In the genomic region with DNA sequence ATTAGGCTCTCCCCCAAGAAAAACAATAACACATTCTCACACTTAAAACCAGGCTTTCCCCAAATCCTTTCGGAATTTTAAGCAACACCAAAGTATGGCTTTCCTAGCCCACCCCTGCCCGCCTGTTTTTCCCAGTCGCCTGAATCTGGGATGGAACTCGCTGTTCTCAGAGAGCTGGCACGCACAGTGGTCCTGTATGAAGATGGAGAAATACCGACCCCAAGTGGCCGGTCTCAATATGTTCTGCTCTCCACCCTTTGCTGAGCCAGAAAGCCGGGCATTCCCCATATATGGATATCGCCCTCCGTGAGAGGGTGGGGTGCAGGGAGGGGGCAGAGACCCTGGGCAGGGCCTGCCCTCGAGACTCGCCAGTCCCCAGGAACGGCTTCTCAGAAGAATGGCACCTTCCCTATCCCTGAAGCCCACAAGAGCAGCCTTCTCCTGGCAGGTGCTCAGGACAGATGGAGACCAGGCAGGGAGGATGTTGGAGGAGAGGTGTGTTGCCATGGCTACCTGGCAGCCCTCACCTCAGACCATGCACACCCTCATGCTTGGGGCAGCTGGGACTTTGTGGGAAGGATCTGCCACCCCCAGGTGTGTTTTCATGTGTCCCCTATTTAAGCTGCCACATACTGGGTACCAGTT, we compare ENCODE assay signal across 9 cellular contexts. TPM values are rescaled to one million over a fixed set of nuclear protein-coding genes. Genes with fewer than 3 reads are reported as not detected.
DNase-seq lines count a peak whose midpoint lies in the region; ATAC-seq and TF ChIP-seq lines count a peak whose summit lies in the region.
"Had no signal": no experiment of that assay in that cellular context is flagged by ENCODE, and none has a peak within 500 bp of the region (broad histone marks: within the 10 kb centered on the region; RNA-seq: fewer than 3 reads in every experiment).

No MANE protein-coding gene starts in this region.

- no peak overlapping the region for H3K23ac ChIP-seq in neuronal stem cell (ENCODE audit: low read depth, low read length, poor library complexity)

- H3K4ac ChIP-seq in neuronal stem cell (ENCODE audit: low read length), result no peak overlapping the region

- peak; percentile 13 for DNase-seq in SIG-M5 treated with dmso at 0.1 percent for 504 hours (lab: John Stamatoyannopoulos, UW; ENCODE audit: unreplicated experiment)
- DNase-seq in SIG-M5 (lab: John Stamatoyannopoulos, UW), result no peak
- DNase-seq in NCI-H146 treated with DMSO at 0.1 percent for 48 hours (lab: John Stamatoyannopoulos, UW; ENCODE audit: unreplicated experiment), result peak; percentile 8
- DNase-seq in activated CD8-positive, alpha-beta T cell treated with anti-CD3 and anti-CD28 coated beads for 36 hours, result peak; percentile 67
- DNase-seq in foreskin melanocyte, result peak; percentile 46
- DNase-seq in neuronal stem cell (ENCODE audit: low spot score), result peak; percentile 59
- DNase-seq in activated effector memory CD4-positive, alpha-beta T cell treated with anti-CD3 and anti-CD28 coated beads, Interleukin-2, amount 50 U/mL, for 16 hours, result no peak
- no peak for DNase-seq in NCI-H1048 (lab: John Stamatoyannopoulos, UW)

- peak overlapping the region; percentile 29 for H3K4me2 ChIP-seq in neuronal stem cell (ENCODE audit: insufficient read depth, low read length, poor library complexity, severe bottlenecking)

- no peak overlapping the region for H2BK120ac ChIP-seq in neuronal stem cell (ENCODE audit: low read depth, low read length)

- H3K14ac ChIP-seq in neuronal stem cell (ENCODE audit: low read length), result no peak overlapping the region

- no peak for ATAC-seq in activated CD8-positive, alpha-beta T cell treated with anti-CD3 and anti-CD28 coated beads for 36 hours

- H2BK15ac ChIP-seq in neuronal stem cell (ENCODE audit: low read length), result no peak overlapping the region

- no peak overlapping the region for H3K27ac ChIP-seq in neuronal stem cell (replicated peaks; ENCODE audit: low read length)

- H2AFZ ChIP-seq in neuronal stem cell (ENCODE audit: low read length), result peak overlapping the region; percentile 32

- no peak overlapping the region for H3K4me3 ChIP-seq in neuronal stem cell (ENCODE audit: low read length in 2 of 2)

- no peak overlapping the region for H4K8ac ChIP-seq in neuronal stem cell (ENCODE audit: low read depth, low read length)

- intact Hi-C loops in activated CD8-positive, alpha-beta T cell treated with anti-CD3 and anti-CD28 coated beads for 36 hours (cut with micrococcal nuclease), result no loop called here

- CTCF ChIA-PET in activated CD8-positive, alpha-beta T cell treated with anti-CD3 and anti-CD28 coated beads for 36 hours (lab: Charles Lee), result interaction anchor here (0.5 to 2.7 kb wide), 5 partner anchors 10 to 209 kb away, joined by 3 to 11 read pairs (median 4); no protein-coding TSS in a partner anchor

- H3K18ac ChIP-seq in neuronal stem cell (ENCODE audit: low read length), result no peak overlapping the region

- H3K4me1 Mint-ChIP-seq in activated CD8-positive, alpha-beta T cell treated with anti-CD3 and anti-CD28 coated beads for 36 hours (ENCODE audit: low read depth), result peaks cover 14% of the 10 kb centered on the region

- H2AK5ac ChIP-seq in neuronal stem cell (ENCODE audit: low read depth, low read length), result no peak overlapping the region

- WGBS in neuronal stem cell (ENCODE audit: extremely low coverage in 2 of 2, insufficient read length in 2 of 2, insufficient replicate concordance in 1 of 2), 2 donors, result no CpG with 5 or more reads among the region's 13 CpGs

- no peak overlapping the region for H2BK12ac ChIP-seq in neuronal stem cell (ENCODE audit: low read length)

- H3K27me3 ChIP-seq in neuronal stem cell (ENCODE audit: control insufficient read depth in 3 of 3, insufficient read depth in 3 of 3, low read depth in 1 of 3, low read length in 3 of 3), result peaks cover 0 to 27% (median 0%) of the 10 kb centered on the region in 3 experiments

- H3K9me3 ChIP-seq in neuronal stem cell (replicated peaks in 1 of 2; ENCODE audit: control insufficient read depth in 2 of 2, insufficient read depth in 1 of 2, low read depth in 1 of 2, low read length in 2 of 2), result no peaks in the 10 kb centered on the region

- no peaks in the 10 kb centered on the region for H3K9me3 Mint-ChIP-seq in activated CD8-positive, alpha-beta T cell treated with anti-CD3 and anti-CD28 coated beads for 36 hours
- H3K9me3 Mint-ChIP-seq: CD4-positive, CD25-positive, alpha-beta regulatory T cell had no signal

- peaks cover 1% of the 10 kb centered on the region for H3K27me3 Mint-ChIP-seq in activated CD8-positive, alpha-beta T cell treated with anti-CD3 and anti-CD28 coated beads for 36 hours
- H3K27me3 Mint-ChIP-seq: CD4-positive, CD25-positive, alpha-beta regulatory T cell had no signal

- POLR2A ChIA-PET in activated CD8-positive, alpha-beta T cell treated with anti-CD3 and anti-CD28 coated beads for 36 hours (lab: Charles Lee), result no interaction called here

- H3K27ac Mint-ChIP-seq in activated CD8-positive, alpha-beta T cell treated with anti-CD3 and anti-CD28 coated beads for 36 hours, result no peak overlapping the region
- H3K27ac Mint-ChIP-seq: CD4-positive, CD25-positive, alpha-beta regulatory T cell had no signal

- no peak overlapping the region for H4K91ac ChIP-seq in neuronal stem cell (ENCODE audit: low read depth, low read length, poor library complexity)

- no peak overlapping the region for H2BK5ac ChIP-seq in neuronal stem cell (ENCODE audit: low read length)

- H3K79me1 ChIP-seq in neuronal stem cell (ENCODE audit: low read depth, low read length), result no peaks in the 10 kb centered on the region

- TF ChIP-seq CTCF in activated CD8-positive, alpha-beta T cell treated with anti-CD3 and anti-CD28 coated beads for 36 hours (IDR thresholded peaks at IDR 0.05), result peak; percentile 59

- no peaks in the 10 kb centered on the region for H3K4me1 ChIP-seq in neuronal stem cell (ENCODE audit: control insufficient read depth in 2 of 2, insufficient read depth in 1 of 2, low read depth in 1 of 2, low read length in 2 of 2)

- H3K4me3 Mint-ChIP-seq in activated CD8-positive, alpha-beta T cell treated with anti-CD3 and anti-CD28 coated beads for 36 hours, result no peak overlapping the region
- H3K4me3 Mint-ChIP-seq: CD4-positive, CD25-positive, alpha-beta regulatory T cell had no signal

- H3K36me3 ChIP-seq in neuronal stem cell (replicated peaks in 1 of 2; ENCODE audit: control insufficient read depth in 2 of 2, insufficient read depth in 2 of 2, low read length in 2 of 2), result no peaks in the 10 kb centered on the region

- no peak overlapping the region for H3K9ac ChIP-seq in neuronal stem cell (ENCODE audit: low read depth, low read length, poor library complexity)

- H3K36me3 Mint-ChIP-seq in activated CD8-positive, alpha-beta T cell treated with anti-CD3 and anti-CD28 coated beads for 36 hours (ENCODE audit: low read depth), result no peaks in the 10 kb centered on the region
- H3K36me3 Mint-ChIP-seq: CD4-positive, CD25-positive, alpha-beta regulatory T cell had no signal

RNA-seq across cellular contexts. Expression of a gene that starts 3.4 kb away (rescaled TPM):
- total RNA-seq in activated CD8-positive, alpha-beta T cell treated with anti-CD3 and anti-CD28 coated beads for 36 hours, result not detected
- polyA plus RNA-seq in neuronal stem cell (2013, experiment 1 of 2), result not detected
- polyA plus RNA-seq in neuronal stem cell (2013, experiment 2 of 2), result not detected
- total RNA-seq: CD4-positive, CD25-positive, alpha-beta regulatory T cell had no signal

RNA-seq across cellular contexts. Expression of a gene that starts 37.9 kb away (rescaled TPM):
- 1 to 10 TPM in 1 of 2 experiments, under 1 TPM in 1; 0.58 to 1.2 TPM for total RNA-seq in activated CD8-positive, alpha-beta T cell treated with anti-CD3 and anti-CD28 coated beads for 36 hours
- 10.5 TPM for polyA plus RNA-seq in neuronal stem cell (2013, experiment 1 of 2)
- polyA plus RNA-seq in neuronal stem cell (2013, experiment 2 of 2), result 10.6 TPM

Comparison
In these comparisons a context has a peak if more than half of its experiments do, and no peak if none do; other contexts are left out.
1. DNase-seq: peak in SIG-M5 treated with dmso at 0.1 percent for 504 hours (single experiment), NCI-H146 treated with DMSO at 0.1 percent for 48 hours (single experiment), activated CD8-positive, alpha-beta T cell treated with anti-CD3 and anti-CD28 coated beads for 36 hours (single experiment), foreskin melanocyte (single experiment) and neuronal stem cell (single experiment); none in SIG-M5 (single experiment), activated effector memory CD4-positive, alpha-beta T cell treated with anti-CD3 and anti-CD28 coated beads, Interleukin-2, amount 50 U/mL, for 16 hours (single experiment) and NCI-H1048 (single experiment).